In the genomic region with DNA sequence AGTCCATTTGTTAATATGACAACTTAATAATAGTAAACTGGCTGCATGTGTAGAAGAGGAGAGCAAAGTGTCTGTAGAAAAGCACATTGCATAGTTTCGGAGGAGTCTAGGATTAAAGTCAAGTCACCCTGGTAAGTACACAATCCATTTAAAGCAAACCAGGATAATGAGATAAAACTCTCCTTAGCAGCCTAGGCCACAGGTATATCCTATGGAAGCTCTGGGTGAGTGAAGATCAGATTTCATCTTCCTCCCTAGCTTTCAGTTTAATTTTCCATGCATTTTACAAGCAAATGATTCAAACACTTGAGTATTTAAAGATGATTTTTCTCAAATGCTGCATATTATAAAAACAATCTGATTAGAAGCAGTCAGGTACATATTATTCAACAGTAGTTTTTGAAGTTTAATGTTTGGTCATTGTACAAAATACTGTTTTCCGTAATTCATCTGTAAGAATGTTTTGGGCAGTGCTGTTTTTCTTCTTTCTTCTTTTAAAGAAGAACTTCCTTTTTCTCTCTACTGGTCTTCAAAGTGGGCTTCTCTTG, we compare ENCODE assay signal across 14 cellular contexts. TPM values are rescaled to one million over a fixed set of nuclear protein-coding genes. Genes with fewer than 3 reads are reported as not detected.
A peak's percentile ranks its signal among the peaks of the same experiment; 100 is the strongest.
DNase-seq lines count a peak whose midpoint lies in the region; ATAC-seq and TF ChIP-seq lines count a peak whose summit lies in the region.
"Had no signal": no experiment of that assay in that cellular context is flagged by ENCODE, and none has a peak within 500 bp of the region (broad histone marks: within the 10 kb centered on the region; RNA-seq: fewer than 3 reads in every experiment).

No MANE protein-coding gene starts in this region.

- H3K4me1 Mint-ChIP-seq in activated naive CD4-positive, alpha-beta T cell treated with anti-CD3 and anti-CD28 coated beads, Interleukin-2, amount 50 U/mL, for 24 hours = peaks cover 82% of the 10 kb centered on the region
- H3K4me1 Mint-ChIP-seq in activated naive CD4-positive, alpha-beta T cell treated with anti-CD3 and anti-CD28 coated beads, Interleukin-2, amount 10 ng/mL, durations not matched to agents 7 days and 5 days = peaks cover 57% of the 10 kb centered on the region

- intact Hi-C loops in left ventricle myocardium inferior (cut with micrococcal nuclease) = no loop called here
- intact Hi-C loops in stomach (cut with DNase I; ENCODE audit: low total_unique reads) = no loop called here
- intact Hi-C loops in lower leg skin (cut with DNase I; ENCODE audit: low total_unique reads) = no loop called here

- H3K36me3 ChIP-seq in left ventricle myocardium inferior = no peaks in the 10 kb centered on the region
- no peaks in the 10 kb centered on the region for H3K36me3 ChIP-seq in stomach
- H3K36me3 ChIP-seq: BE2C, breast epithelium had no signal

- TF ChIP-seq POLR2A in stomach (IDR thresholded peaks at IDR 0.05) (no peak), lower leg skin (IDR thresholded peaks at IDR 0.05) (no peak)

- H3K9me3 ChIP-seq in left ventricle myocardium inferior (replicated peaks) = no peaks in the 10 kb centered on the region
- H3K9me3 ChIP-seq in stomach = no peaks in the 10 kb centered on the region
- H3K9me3 ChIP-seq: BE2C, breast epithelium had no signal

- no peak for ATAC-seq in HG03571 (IDR thresholded peaks at IDR 0.05; ENCODE audit: unreplicated experiment)

- H3K4me3 Mint-ChIP-seq in activated naive CD4-positive, alpha-beta T cell treated with anti-CD3 and anti-CD28 coated beads, Interleukin-2, amount 50 U/mL, for 24 hours = peak overlapping the region; percentile 71
- H3K4me3 Mint-ChIP-seq in activated naive CD4-positive, alpha-beta T cell treated with anti-CD3 and anti-CD28 coated beads, Interleukin-2, amount 10 ng/mL, durations not matched to agents 7 days and 5 days = no peak overlapping the region

- H3K27me3 ChIP-seq in left ventricle myocardium inferior (ENCODE audit: low read depth) (no peaks in the 10 kb centered on the region), stomach (no peaks in the 10 kb centered on the region)
- H3K27me3 ChIP-seq: BE2C, breast epithelium had no signal

- CTCF ChIA-PET in activated naive CD4-positive, alpha-beta T cell treated with anti-CD3 and anti-CD28 coated beads, Interleukin-2, amount 10 ng/mL, durations not matched to agents 7 days and 5 days (lab: Charles Lee) = interaction anchor here (1.2 kb wide), 2 partner anchors 9 to 23 kb away, joined by 3 read pairs; no protein-coding TSS in a partner anchor

- H3K27ac ChIP-seq in left ventricle myocardium inferior (replicated peaks) (peak overlapping the region; percentile 76), stomach (peak overlapping the region; percentile 20 to 71 (median 50))
- H3K27ac ChIP-seq: breast epithelium had no signal

- TF ChIP-seq CTCF in left ventricle myocardium inferior (IDR thresholded peaks at IDR 0.05; ENCODE audit: borderline replicate concordance) (no peak), stomach (IDR thresholded peaks at IDR 0.05) (no peak), lower leg skin (IDR thresholded peaks at IDR 0.05) (no peak)

- H3K4me3 ChIP-seq in left ventricle myocardium inferior (peak overlapping the region; percentile 44), stomach (no peak overlapping the region), lower leg skin (ENCODE audit: low read depth, poor library complexity, severe bottlenecking) (no peak overlapping the region)
- H3K4me3 ChIP-seq: breast epithelium had no signal

- no peak for DNase-seq in activated naive CD4-positive, alpha-beta T cell treated with anti-CD3 and anti-CD28 coated beads, Interleukin-2, amount 10 ng/mL, durations not matched to agents 7 days and 5 days
- DNase-seq in OCI-M1 (lab: John Stamatoyannopoulos, UW) = peak; percentile 52
- no peak for DNase-seq in left ventricle myocardium inferior
- DNase-seq in stomach = no peak
- DNase-seq in DMS 273 treated with DMSO at 0.1 percent for 48 hours (lab: John Stamatoyannopoulos, UW) = no peak
- no peak for DNase-seq in lower leg skin (ENCODE audit: low spot score in 2 of 2)
- DNase-seq: BE2C; NK-92 treated with Interleukin-12 subunit alpha and Interleukin-12 subunit beta, amount 100 ng/mL, for 24 hours; occipital lobe; stimulated activated CD4-positive, alpha-beta T cell treated with anti-CD3 and anti-CD28 coated beads, Interleukin-4, amount 100 ng/mL, for 1 hour; substantia nigra had no signal

- H3K27me3 Mint-ChIP-seq in activated naive CD4-positive, alpha-beta T cell treated with anti-CD3 and anti-CD28 coated beads, Interleukin-2, amount 50 U/mL, for 24 hours = no peaks in the 10 kb centered on the region
- H3K27me3 Mint-ChIP-seq in activated naive CD4-positive, alpha-beta T cell treated with anti-CD3 and anti-CD28 coated beads, Interleukin-2, amount 10 ng/mL, durations not matched to agents 7 days and 5 days = no peaks in the 10 kb centered on the region

- 18 to 41% (median 29%) methylated on average over 2 of the region's 2 CpGs for WGBS in stomach, 5 donors
- WGBS in lower leg skin, 2 donors = 64 to 66% methylated on average over 2 of the region's 2 CpGs

- peaks cover 76% of the 10 kb centered on the region for H3K4me1 ChIP-seq in left ventricle myocardium inferior
- H3K4me1 ChIP-seq in stomach = peaks cover 41 to 76% (median 60%) of the 10 kb centered on the region in 4 donors
- H3K4me1 ChIP-seq: BE2C, breast epithelium had no signal

- H3K9me3 Mint-ChIP-seq in activated naive CD4-positive, alpha-beta T cell treated with anti-CD3 and anti-CD28 coated beads, Interleukin-2, amount 50 U/mL, for 24 hours = no peaks in the 10 kb centered on the region
- no peaks in the 10 kb centered on the region for H3K9me3 Mint-ChIP-seq in activated naive CD4-positive, alpha-beta T cell treated with anti-CD3 and anti-CD28 coated beads, Interleukin-2, amount 10 ng/mL, durations not matched to agents 7 days and 5 days

- H3K27ac Mint-ChIP-seq in activated naive CD4-positive, alpha-beta T cell treated with anti-CD3 and anti-CD28 coated beads, Interleukin-2, amount 50 U/mL, for 24 hours = no peak overlapping the region
- H3K27ac Mint-ChIP-seq in activated naive CD4-positive, alpha-beta T cell treated with anti-CD3 and anti-CD28 coated beads, Interleukin-2, amount 10 ng/mL, durations not matched to agents 7 days and 5 days = no peak overlapping the region

- TF ChIP-seq EP300 in stomach (IDR thresholded peaks at IDR 0.05) = no peak

- H3K36me3 Mint-ChIP-seq in activated naive CD4-positive, alpha-beta T cell treated with anti-CD3 and anti-CD28 coated beads, Interleukin-2, amount 50 U/mL, for 24 hours = peaks cover 3% of the 10 kb centered on the region
- H3K36me3 Mint-ChIP-seq in activated naive CD4-positive, alpha-beta T cell treated with anti-CD3 and anti-CD28 coated beads, Interleukin-2, amount 10 ng/mL, durations not matched to agents 7 days and 5 days = peaks cover 7% of the 10 kb centered on the region

RNA-seq across cellular contexts. Expression of gene CERS6, which starts 10.2 kb away (rescaled TPM):
- total RNA-seq in left ventricle myocardium inferior (68.9 TPM), stomach (100 to 1,000 TPM in 1 of 5 donors, 10 to 100 TPM in 4; 47.5 to 102 (median 68.3) TPM), lower leg skin (10 to 100 TPM; 53.7 to 78.3 (median 63.8) TPM)
- polyA plus RNA-seq in stomach = 1 to 10 TPM; 4.0 to 6.6 (median 5.5) TPM
